Comparison of ENCODE assay signal across 19 cellular contexts in genomic region chr12:122030427-122030825, GRCh38. TPM values are rescaled to one million over a fixed set of nuclear protein-coding genes. Genes with fewer than 3 reads are reported as not detected.
DNase-seq lines count a peak whose midpoint lies in the region; ATAC-seq and TF ChIP-seq lines count a peak whose summit lies in the region.
"Had no signal": no experiment of that assay in that cellular context is flagged by ENCODE, and none has a peak within 500 bp of the region (broad histone marks: within the 10 kb centered on the region; RNA-seq: fewer than 3 reads in every experiment).

No MANE protein-coding gene starts in this region.

- H3K4me1 ChIP-seq in left ventricle myocardium inferior = peaks cover 45% of the 10 kb centered on the region
- peaks cover 3 to 16% of the 10 kb centered on the region in 2 donors for H3K4me1 ChIP-seq in breast epithelium
- H3K4me1 ChIP-seq in gastrocnemius medialis = peaks cover 23 to 53% of the 10 kb centered on the region in 2 donors
- H3K4me1 ChIP-seq: Caco-2 had no signal

- H3K9me3 ChIP-seq in left ventricle myocardium inferior (replicated peaks) = no peaks in the 10 kb centered on the region
- H3K9me3 ChIP-seq in breast epithelium = no peaks in the 10 kb centered on the region
- H3K9me3 ChIP-seq in gastrocnemius medialis = no peaks in the 10 kb centered on the region
- H3K9me3 ChIP-seq: Caco-2 had no signal

- ATAC-seq in Right ventricle myocardium inferior (no peak), naive B cell (ENCODE audit: low read depth in 2 of 2) (peak; percentile 14 to 24), gastrocnemius medialis (no peak), HG03280 (IDR thresholded peaks at IDR 0.05; ENCODE audit: unreplicated experiment) (no peak), HG03439 (IDR thresholded peaks at IDR 0.05; ENCODE audit: unreplicated experiment) (no peak)
- ATAC-seq: WTC11 had no signal

- H3K4me1 Mint-ChIP-seq in naive B cell = peaks cover 47 to 77% (median 68%) of the 10 kb centered on the region in 3 donors

- DNase-seq in left ventricle myocardium inferior (no peak), Right ventricle myocardium inferior (ENCODE audit: missing footprints) (no peak), breast epithelium (ENCODE audit: low spot score in 2 of 2) (no peak), naive B cell (no peak), gastrocnemius medialis (no peak), DMS 273 treated with DMSO at 0.1 percent for 48 hours (lab: John Stamatoyannopoulos, UW) (no peak)
- DNase-seq: activated CD4-positive, alpha-beta memory T cell treated with anti-CD3 and anti-CD28 coated beads for 36 hours; activated gamma-delta T cell; activated T-cell treated with anti-CD3 and anti-CD28 coated beads for 4 hours; Caco-2; dermis blood vessel endothelial cell; NCI-H774; stimulated activated CD4-positive, alpha-beta T cell treated with anti-CD3 and anti-CD28 coated beads, Interleukin-4, amount 100 ng/mL, for 4 hours had no signal

- H3K27ac Mint-ChIP-seq in naive B cell = peak overlapping the region in 5 of 6 donors; percentile 84 to 95 (median 87)
- H3K27ac Mint-ChIP-seq: activated CD4-positive, alpha-beta memory T cell treated with anti-CD3 and anti-CD28 coated beads for 36 hours; type B pancreatic cell had no signal

- intact Hi-C loops in left ventricle myocardium inferior (cut with micrococcal nuclease) (no loop called here), Right ventricle myocardium inferior (cut with DNase I) (no loop called here), breast epithelium (cut with DNase I; ENCODE audit: low total_unique reads) (no loop called here), gastrocnemius medialis (cut with DNase I; ENCODE audit: low total_unique reads) (no loop called here)

- no peaks in the 10 kb centered on the region for H3K9me3 Mint-ChIP-seq in naive B cell
- H3K9me3 Mint-ChIP-seq: activated CD4-positive, alpha-beta memory T cell treated with anti-CD3 and anti-CD28 coated beads for 36 hours; type B pancreatic cell; WTC11 had no signal

- H3K4me3 ChIP-seq in left ventricle myocardium inferior (peak overlapping the region; percentile 11), breast epithelium (no peak overlapping the region), gastrocnemius medialis (no peak overlapping the region)
- H3K4me3 ChIP-seq: SK-N-MC had no signal

- H3K27ac ChIP-seq in left ventricle myocardium inferior (replicated peaks) (peak overlapping the region; percentile 82), breast epithelium (peak overlapping the region; percentile 64 to 82), gastrocnemius medialis (no peak overlapping the region)
- H3K27ac ChIP-seq: foreskin keratinocyte, SK-N-MC had no signal

- no peaks in the 10 kb centered on the region for H3K27me3 Mint-ChIP-seq in naive B cell
- H3K27me3 Mint-ChIP-seq: activated CD4-positive, alpha-beta memory T cell treated with anti-CD3 and anti-CD28 coated beads for 36 hours; type B pancreatic cell had no signal

- H3K27me3 ChIP-seq in left ventricle myocardium inferior (ENCODE audit: low read depth) (no peaks in the 10 kb centered on the region), breast epithelium (no peaks in the 10 kb centered on the region), gastrocnemius medialis (no peaks in the 10 kb centered on the region)
- H3K27me3 ChIP-seq: foreskin keratinocyte had no signal

- H3K36me3 Mint-ChIP-seq in naive B cell = peaks cover 0 to 7% of the 10 kb centered on the region in 2 donors

- in situ Hi-C loops in gastrocnemius medialis (cut with MboI; ENCODE audit: low sequenced_read_pairs in 4 of 4) = no loop called here

- H3K36me3 ChIP-seq in left ventricle myocardium inferior (peaks cover 3% of the 10 kb centered on the region), breast epithelium (no peaks in the 10 kb centered on the region), gastrocnemius medialis (peaks cover 0 to 3% of the 10 kb centered on the region in 2 donors)

- TF ChIP-seq POLR2A in breast epithelium (IDR thresholded peaks at IDR 0.05) (no peak), gastrocnemius medialis (IDR thresholded peaks at IDR 0.05) (no peak)

- H3K4me3 Mint-ChIP-seq in naive B cell = peak overlapping the region in 6 of 8 donors; percentile 22 to 81 (median 48)
- H3K4me3 Mint-ChIP-seq: activated CD4-positive, alpha-beta memory T cell treated with anti-CD3 and anti-CD28 coated beads for 36 hours; type B pancreatic cell; WTC11 had no signal

- no peak for TF ChIP-seq CTCF in left ventricle myocardium inferior (IDR thresholded peaks at IDR 0.05; ENCODE audit: borderline replicate concordance)
- no peak for TF ChIP-seq CTCF in breast epithelium (IDR thresholded peaks at IDR 0.05)
- no peak for TF ChIP-seq CTCF in gastrocnemius medialis (IDR thresholded peaks at IDR 0.05 in 4 of 5, conservative IDR thresholded peaks at IDR 0.05 in 1 of 5)

RNA-seq across cellular contexts. Expression of gene BCL7A, which starts 8.7 kb away (rescaled TPM):
- 11.2 TPM for total RNA-seq in left ventricle myocardium inferior
- total RNA-seq in Right ventricle myocardium inferior = 15.8 TPM
- total RNA-seq in breast epithelium = 10 to 100 TPM in 1 of 3 donors, 1 to 10 TPM in 2; 6.2 to 13.5 (median 8.8) TPM
- polyA plus RNA-seq in naive B cell (ENCODE audit: low read depth in 6 of 6) = 100 to 1,000 TPM in 3 of 6 donors, 10 to 100 TPM in 3; 65.2 to 135 (median 87.0) TPM
- total RNA-seq in gastrocnemius medialis = 10 to 100 TPM in 3 of 4 donors, 1 to 10 TPM in 1; 9.8 to 23.5 (median 13.7) TPM

RNA-seq across cellular contexts. Expression of gene MLXIP, which starts 48.1 kb away (rescaled TPM):
- 16.7 TPM for total RNA-seq in left ventricle myocardium inferior
- 25.7 TPM for total RNA-seq in Right ventricle myocardium inferior
- 10 to 100 TPM; 21.1 to 31.1 (median 28.2) TPM for total RNA-seq in breast epithelium
- 10 to 100 TPM in 4 of 6 donors, 1 to 10 TPM in 2; 8.5 to 30.4 (median 11.0) TPM for polyA plus RNA-seq in naive B cell (ENCODE audit: low read depth in 6 of 6)
- 10 to 100 TPM; 36.6 to 89.4 (median 79.7) TPM for total RNA-seq in gastrocnemius medialis

Comparison
In these comparisons a context has a peak if more than half of its experiments do, and no peak if none do; other contexts are left out.
1. H3K27ac ChIP-seq: peak in left ventricle myocardium inferior (single experiment) and breast epithelium (2 of 2); none in gastrocnemius medialis (0 of 4).
2. ATAC-seq: peak in naive B cell (2 of 2); none in Right ventricle myocardium inferior (single experiment), gastrocnemius medialis (0 of 2), HG03280 (single experiment) and HG03439 (single experiment).